Comparison of ENCODE assay signal across 16 cellular contexts in genomic region chr5:100776244-100776643, GRCh38.
DNase-seq lines count a peak whose midpoint lies in the region; ATAC-seq, FAIRE-seq and TF ChIP-seq lines count a peak whose summit lies in the region.
"Had no signal": no experiment of that assay in that cellular context is flagged by ENCODE, and none has a peak within 500 bp of the region (broad histone marks: within the 10 kb centered on the region; RNA-seq: fewer than 3 reads in every experiment).

No MANE protein-coding gene starts in this region.

- DNase-seq in DND-41 (no peak), M059J (ENCODE audit: low read depth) (peak; percentile 4), astrocyte of the spinal cord (ENCODE audit: low read depth, low spot score) (peak; percentile 11), keratinocyte (ENCODE audit: low read depth, low spot score) (no peak), pons (ENCODE audit: low spot score) (no peak), OCI-M1 (lab: John Stamatoyannopoulos, UW) (no peak)
- no peak for DNase-seq in stimulated activated CD4-positive, alpha-beta T cell treated with anti-CD3 and anti-CD28 coated beads, Interleukin-1b, Interleukin-23, amount 100 ng/mL, for 48 hours
- no peak for DNase-seq in activated CD8-positive, alpha-beta memory T cell treated with anti-CD3 and anti-CD28 coated beads, Interleukin-2, amount 10 ng/mL, durations not matched to agents 7 days and 5 days
- DNase-seq: activated CD4-positive, alpha-beta T cell treated with anti-CD3 and anti-CD28 coated beads for 1 hour; activated naive CD4-positive, alpha-beta T cell treated with anti-CD3 and anti-CD28 coated beads, Interleukin-2, amount 50 U/mL, for 16 hours; CD4-positive, CD25-positive, alpha-beta regulatory T cell; Peyer's patch; stomach; T-helper 17 cell had no signal

- peaks cover 10% of the 10 kb centered on the region for H3K36me3 Mint-ChIP-seq in activated CD8-positive, alpha-beta memory T cell treated with anti-CD3 and anti-CD28 coated beads, Interleukin-2, amount 10 ng/mL, durations not matched to agents 7 days and 5 days
- H3K36me3 Mint-ChIP-seq: CD4-positive, CD25-positive, alpha-beta regulatory T cell had no signal

- H4K20me1 ChIP-seq in DND-41 (ENCODE audit: insufficient read depth, low read length) (no peaks in the 10 kb centered on the region), keratinocyte (ENCODE audit: control insufficient read depth, extremely low read depth, insufficient read depth, low read length) (no peaks in the 10 kb centered on the region)

- in situ Hi-C loops in astrocyte of the spinal cord (cut with HindIII; ENCODE audit: low sequenced_read_pairs) = no loop called here

- H3K9me3 Mint-ChIP-seq in activated CD8-positive, alpha-beta memory T cell treated with anti-CD3 and anti-CD28 coated beads, Interleukin-2, amount 10 ng/mL, durations not matched to agents 7 days and 5 days (ENCODE audit: low read depth) = no peaks in the 10 kb centered on the region

- no peak overlapping the region for H3K4me3 ChIP-seq in DND-41 (ENCODE audit: low read depth in 1 of 2, low read length in 2 of 2)
- H3K4me3 ChIP-seq in astrocyte of the spinal cord (ENCODE audit: low read depth, low read length) = no peak overlapping the region
- no peak overlapping the region for H3K4me3 ChIP-seq in keratinocyte (ENCODE audit: control insufficient read depth in 2 of 3, extremely low read depth in 1 of 3, insufficient read depth in 2 of 3, low read depth in 1 of 3, low read length in 3 of 3)
- H3K4me3 ChIP-seq: K562, Peyer's patch, stomach had no signal

- TF ChIP-seq CTCF in DND-41 (IDR thresholded peaks at IDR 0.05; ENCODE audit: borderline replicate concordance, extremely low read depth, low read length, poor library complexity, severe bottlenecking) (no peak), astrocyte of the spinal cord (IDR thresholded peaks at IDR 0.05; ENCODE audit: low read depth, low read length) (no peak), keratinocyte (optimal IDR thresholded peaks at IDR 0.05 in 1 of 3, IDR thresholded peaks at IDR 0.05 in 1 of 3, conservative IDR thresholded peaks at IDR 0.05 in 1 of 3; ENCODE audit: extremely low read depth in 1 of 3, insufficient read depth in 2 of 3, low read length in 3 of 3) (no peak)

- H3K27me3 Mint-ChIP-seq in activated CD8-positive, alpha-beta memory T cell treated with anti-CD3 and anti-CD28 coated beads, Interleukin-2, amount 10 ng/mL, durations not matched to agents 7 days and 5 days = no peaks in the 10 kb centered on the region
- H3K27me3 Mint-ChIP-seq: CD4-positive, CD25-positive, alpha-beta regulatory T cell; T-helper 17 cell had no signal

- H3K4me2 ChIP-seq in DND-41 (ENCODE audit: insufficient read depth, low read length) (no peak overlapping the region), keratinocyte (ENCODE audit: control insufficient read depth, extremely low read depth, insufficient read depth, low read depth, low read length) (no peak overlapping the region)

- no peak overlapping the region for H3K27ac Mint-ChIP-seq in activated CD8-positive, alpha-beta memory T cell treated with anti-CD3 and anti-CD28 coated beads, Interleukin-2, amount 10 ng/mL, durations not matched to agents 7 days and 5 days
- H3K27ac Mint-ChIP-seq: T-helper 17 cell had no signal

- no peak for ATAC-seq in DND-41 (ENCODE audit: insufficient read depth, low read depth)
- no peak for ATAC-seq in activated CD8-positive, alpha-beta memory T cell treated with anti-CD3 and anti-CD28 coated beads, Interleukin-2, amount 10 ng/mL, durations not matched to agents 7 days and 5 days
- ATAC-seq: K562, T-helper 17 cell had no signal

- H3K9me1 ChIP-seq in keratinocyte (ENCODE audit: control insufficient read depth, extremely low read depth, insufficient read depth, low read length) = no peaks in the 10 kb centered on the region

- CTCF ChIA-PET in activated CD8-positive, alpha-beta memory T cell treated with anti-CD3 and anti-CD28 coated beads, Interleukin-2, amount 10 ng/mL, durations not matched to agents 7 days and 5 days (lab: Charles Lee) = no interaction called here

- H3K9me3 ChIP-seq in DND-41 (ENCODE audit: insufficient read depth, low read length, severe bottlenecking) (no peaks in the 10 kb centered on the region), keratinocyte (ENCODE audit: control insufficient read depth, low read depth, low read length) (no peaks in the 10 kb centered on the region)
- H3K9me3 ChIP-seq: Peyer's patch, stomach had no signal

- no peak for FAIRE-seq in keratinocyte (lab: Jason Lieb, UNC)
- FAIRE-seq: K562, urothelium cell line had no signal

- no peak overlapping the region for H3K4me3 Mint-ChIP-seq in activated CD8-positive, alpha-beta memory T cell treated with anti-CD3 and anti-CD28 coated beads, Interleukin-2, amount 10 ng/mL, durations not matched to agents 7 days and 5 days
- H3K4me3 Mint-ChIP-seq: CD4-positive, CD25-positive, alpha-beta regulatory T cell; T-helper 17 cell had no signal

- H3K27me3 ChIP-seq in DND-41 (ENCODE audit: insufficient read depth, low read length, poor library complexity) (no peaks in the 10 kb centered on the region), keratinocyte (ENCODE audit: control insufficient read depth, extremely low read depth, insufficient read depth, low read length) (no peaks in the 10 kb centered on the region)
- H3K27me3 ChIP-seq: Peyer's patch, stomach had no signal

- H3K36me3 ChIP-seq in DND-41 (ENCODE audit: insufficient read depth, low read length) (no peaks in the 10 kb centered on the region), keratinocyte (ENCODE audit: control insufficient read depth in 2 of 2, extremely low read depth in 1 of 2, insufficient read depth in 2 of 2, low read length in 2 of 2) (no peaks in the 10 kb centered on the region)
- H3K36me3 ChIP-seq: Peyer's patch, stomach had no signal

- peaks cover 32% of the 10 kb centered on the region for H3K4me1 Mint-ChIP-seq in activated CD8-positive, alpha-beta memory T cell treated with anti-CD3 and anti-CD28 coated beads, Interleukin-2, amount 10 ng/mL, durations not matched to agents 7 days and 5 days

- H3K9ac ChIP-seq in DND-41 (ENCODE audit: low read depth, low read length) = no peak overlapping the region
- H3K9ac ChIP-seq in keratinocyte (ENCODE audit: control insufficient read depth, extremely low read depth, insufficient read depth, low read length) = no peak overlapping the region

- H3K79me2 ChIP-seq in DND-41 (ENCODE audit: insufficient read depth, low read length) (no peaks in the 10 kb centered on the region), keratinocyte (ENCODE audit: control insufficient read depth, insufficient read depth, low read length) (no peaks in the 10 kb centered on the region)

- peak overlapping the region; percentile 75 for H3K27ac ChIP-seq in DND-41 (ENCODE audit: low read length)
- no peak overlapping the region for H3K27ac ChIP-seq in keratinocyte (ENCODE audit: control insufficient read depth, insufficient read depth, low read length)
- H3K27ac ChIP-seq: Peyer's patch had no signal

- dilution Hi-C loops in keratinocyte (cut with MboI; ENCODE audit: extremely low pct_ligation_motif_present, low sequenced_read_pairs) = no loop called here

- H3K4me1 ChIP-seq in DND-41 (ENCODE audit: insufficient read depth, low read length) (peaks cover 44% of the 10 kb centered on the region), keratinocyte (ENCODE audit: control insufficient read depth, extremely low read depth, insufficient read depth, low read length) (peaks cover 14% of the 10 kb centered on the region)
- H3K4me1 ChIP-seq: stomach had no signal

- H2AFZ ChIP-seq in DND-41 (ENCODE audit: low read depth, low read length) (no peak overlapping the region), keratinocyte (ENCODE audit: control insufficient read depth, low read length) (peak overlapping the region; percentile 46)

Comparison
In these comparisons a context has a peak if more than half of its experiments do, and no peak if none do; other contexts are left out.
1. DNase-seq: peak in M059J (single experiment) and astrocyte of the spinal cord (single experiment); none in DND-41 (single experiment), keratinocyte (single experiment), stimulated activated CD4-positive, alpha-beta T cell treated with anti-CD3 and anti-CD28 coated beads, Interleukin-1b, Interleukin-23, amount 100 ng/mL, for 48 hours (single experiment), pons (single experiment), OCI-M1 (single experiment) and activated CD8-positive, alpha-beta memory T cell treated with anti-CD3 and anti-CD28 coated beads, Interleukin-2, amount 10 ng/mL, durations not matched to agents 7 days and 5 days (single experiment).